In the genomic region with DNA sequence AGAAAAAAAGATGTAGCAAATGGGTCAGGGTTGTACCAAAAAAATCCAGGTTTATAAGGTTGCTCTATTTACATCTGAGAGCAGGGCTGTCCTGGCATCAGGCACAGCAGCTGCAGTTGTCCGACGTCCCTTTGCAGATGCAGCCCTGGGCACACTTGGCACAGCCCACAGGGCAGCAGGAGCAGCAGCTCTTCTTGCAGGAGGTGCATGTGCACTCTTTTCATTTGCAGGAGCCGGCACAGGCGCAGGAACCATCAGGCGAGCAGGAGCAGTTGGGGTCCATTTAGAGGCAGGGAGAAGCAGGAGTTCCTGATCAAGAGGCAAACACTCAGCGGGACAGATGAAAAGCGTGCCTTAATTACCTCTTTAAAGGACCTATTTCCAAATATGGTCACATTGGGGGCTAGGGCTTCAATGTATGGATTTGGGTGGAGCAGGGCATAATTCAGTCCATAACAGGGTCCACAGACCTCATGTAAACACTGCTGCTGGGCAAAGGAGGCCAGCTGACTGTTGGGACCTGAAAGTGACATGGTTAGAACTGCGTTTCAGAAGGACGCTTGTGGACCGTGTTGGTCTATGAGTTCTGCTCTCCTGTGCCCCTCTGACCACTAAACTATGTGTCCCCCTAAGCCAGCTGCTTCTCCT, we compare ENCODE assay signal across 29 cellular contexts. TPM values are rescaled to one million over a fixed set of nuclear protein-coding genes. Genes with fewer than 3 reads are reported as not detected.
A peak's percentile ranks its signal among the peaks of the same experiment; 100 is the strongest.
DNase-seq lines count a peak whose midpoint lies in the region; ATAC-seq, FAIRE-seq and TF ChIP-seq lines count a peak whose summit lies in the region.
"Had no signal": no experiment of that assay in that cellular context is flagged by ENCODE, and none has a peak within 500 bp of the region (broad histone marks: within the 10 kb centered on the region; RNA-seq: fewer than 3 reads in every experiment).

No MANE protein-coding gene starts in this region.

- DNase-seq in DMS 273 (lab: John Stamatoyannopoulos, UW; ENCODE audit: unreplicated experiment) (peak; percentile 25), DMS 273 treated with DMSO at 0.1 percent for 48 hours (lab: John Stamatoyannopoulos, UW) (no peak), NCI-H2227 treated with DMSO at 0.1 percent for 48 hours (lab: John Stamatoyannopoulos, UW) (peak; percentile 14), K562 (ENCODE audit: extremely low read depth in 1 of 4, low spot score in 3 of 4) (no peak), sciatic nerve (ENCODE audit: low spot score) (peak; percentile 44), NCI-H524 (lab: John Stamatoyannopoulos, UW) (no peak)
- DNase-seq in stimulated activated naive CD4-positive, alpha-beta T cell (lab: John Stamatoyannopoulos, UW) = no peak
- no peak for DNase-seq in activated CD4-positive, alpha-beta T cell treated with anti-CD3 and anti-CD28 coated beads for 1 hour
- DNase-seq: activated CD4-positive, CD25-positive, alpha-beta regulatory T cell treated with anti-CD3 and anti-CD28 coated beads, Interleukin-2, amount 50 U/mL, for 72 hours; activated CD8-positive, alpha-beta T cell treated with anti-CD3 and anti-CD28 coated beads, Interleukin-2, amount 10 ng/mL, durations not matched to agents 7 days and 5 days; activated naive CD8-positive, alpha-beta T cell treated with anti-CD3 and anti-CD28 coated beads for 36 hours; activated T-cell treated with anti-CD3 and anti-CD28 coated beads for 4 hours; HFFc6; hippocampal formation; left colon; NCI-H1048; NCI-H2029; NCI-H774; stimulated activated CD4-positive, alpha-beta T cell treated with anti-CD3 and anti-CD28 coated beads, Interleukin-4, amount 100 ng/mL, for 4 hours; T-cell had no signal

- no peak for TF ChIP-seq EP300 in K562 (IDR thresholded peaks at IDR 0.05; ENCODE audit: low read length)

- H3K9ac ChIP-seq in K562 (ENCODE audit: insufficient read depth in 1 of 2, low read depth in 2 of 2, low read length in 2 of 2) = 0 out of 4 replicates have a peak overlapping the region, but pooled peaks of 1 of the 2 experiments have one; percentile 5

- TF ChIP-seq CTCF in K562 (IDR thresholded peaks at IDR 0.05 in 2 of 3, conservative IDR thresholded peaks at IDR 0.05 in 1 of 3; ENCODE audit: insufficient read depth in 2 of 3, low read depth in 1 of 3, low read length in 3 of 3) = no peak

- in situ Hi-C loops in K562 (cut with MboI) = loop anchor here (5.0 kb wide), 1 partner anchor 159 kb away; no protein-coding TSS in a partner anchor

- no peak for TF ChIP-seq POLR2A in K562 (conservative IDR thresholded peaks at IDR 0.05)

- peaks cover 6% of the 10 kb centered on the region for H3K79me2 ChIP-seq in K562 (ENCODE audit: control insufficient read depth, insufficient read depth, low read length)

- H3K36me3 ChIP-seq in K562 (ENCODE audit: control insufficient read depth, insufficient read depth, low read length) = no peaks in the 10 kb centered on the region
- H3K36me3 ChIP-seq: right lobe of liver had no signal

- no peak overlapping the region for H3K4me2 ChIP-seq in K562 (ENCODE audit: insufficient read depth, low read length)

- no peak overlapping the region for H3K27ac ChIP-seq in K562 (ENCODE audit: extremely low read depth, low read depth, low read length)
- H3K27ac ChIP-seq: 22Rv1, ascending aorta, C4-2B, right lobe of liver had no signal

- POLR2A ChIA-PET in K562 (lab: Yijun Ruan, JAX) = interaction anchor here (0.7 to 1.4 kb wide), 4 partner anchors 10 to 123 kb away, joined by 3 to 6 read pairs (median 4); no protein-coding TSS in a partner anchor

- no peaks in the 10 kb centered on the region for H3K9me1 ChIP-seq in K562 (ENCODE audit: control insufficient read depth, insufficient read depth, low read length)

- H3K4me1 ChIP-seq in K562 (replicated peaks in 1 of 2; ENCODE audit: control insufficient read depth in 2 of 2, insufficient read depth in 2 of 2, low read length in 2 of 2) = peaks cover 21 to 30% of the 10 kb centered on the region in 2 experiments; a peak in 4 of 5 replicates

- H4K20me1 ChIP-seq in K562 (replicated peaks; ENCODE audit: control insufficient read depth, insufficient read depth, low read length) = no peaks in the 10 kb centered on the region

- no peak for TF ChIP-seq RAD21 in K562 (CRISPR knock-in tag; conservative IDR thresholded peaks at IDR 0.05 in 1 of 2, IDR thresholded peaks at IDR 0.05 in 1 of 2)

- no peak overlapping the region for H2AFZ ChIP-seq in K562 (ENCODE audit: low read depth, low read length)

- no TSS peak for BruUV-seq in K562 (replicated peaks; lab: Mats Ljungman, UMichigan)

- CTCF ChIA-PET in K562 (lab: Yijun Ruan, JAX; ENCODE audit: low intra/inter-chr PET ratio) = no interaction called here

- 83% methylated on average over 10 of the region's 10 CpGs for WGBS in K562 (ENCODE audit: insufficient coverage, low coverage, missing lambda C conversion rate)

- no peak for ATAC-seq in K562
- ATAC-seq in sciatic nerve = no peak
- ATAC-seq: activated CD8-positive, alpha-beta T cell treated with anti-CD3 and anti-CD28 coated beads, Interleukin-2, amount 10 ng/mL, durations not matched to agents 7 days and 5 days; left colon; right lobe of liver; stimulated activated memory B cell treated with anti-CD40 and anti-IgM and Interleukin-4, amounts not matched to agents 10 μg/mL and 1 μg/mL and 100 μg/mL, for 72 hours; T-cell had no signal

- no peaks in the 10 kb centered on the region for H3K9me3 ChIP-seq in K562 (replicated peaks; ENCODE audit: control insufficient read depth, insufficient read depth, low read depth, low read length)
- H3K9me3 ChIP-seq: ascending aorta, right lobe of liver had no signal

- H3K27me3 ChIP-seq in K562 (ENCODE audit: control insufficient read depth in 2 of 2, insufficient read depth in 2 of 2, low read length in 2 of 2) = no peaks in the 10 kb centered on the region
- H3K27me3 ChIP-seq: ascending aorta, right lobe of liver had no signal

- no peak overlapping the region for H3K4me3 ChIP-seq in K562
- H3K4me3 ChIP-seq: ascending aorta, right lobe of liver had no signal

- FAIRE-seq in K562 (lab: Jason Lieb, UNC) = no peak
- FAIRE-seq: endometrium, frontal cortex, TTC549, urothelium cell line had no signal

- intact Hi-C loops in K562 (cut with micrococcal nuclease) = no loop called here
- intact Hi-C loops in sciatic nerve (cut with DNase I) = no loop called here

TF ChIP-seq in K562, 482 proteins besides CTCF, POLR2A, EP300 and RAD21 (continues in another document):
- TF ChIP-seq ZNF561 (CRISPR knock-in tag; conservative IDR thresholded peaks at IDR 0.05) = no peak
- no peak for TF ChIP-seq CHD2 (IDR thresholded peaks at IDR 0.05; ENCODE audit: low read depth, low read length)
- TF ChIP-seq KDM5B (IDR thresholded peaks at IDR 0.05; ENCODE audit: insufficient replicate concordance, low read depth, low read length) = no peak
- TF ChIP-seq, protein P1, sequence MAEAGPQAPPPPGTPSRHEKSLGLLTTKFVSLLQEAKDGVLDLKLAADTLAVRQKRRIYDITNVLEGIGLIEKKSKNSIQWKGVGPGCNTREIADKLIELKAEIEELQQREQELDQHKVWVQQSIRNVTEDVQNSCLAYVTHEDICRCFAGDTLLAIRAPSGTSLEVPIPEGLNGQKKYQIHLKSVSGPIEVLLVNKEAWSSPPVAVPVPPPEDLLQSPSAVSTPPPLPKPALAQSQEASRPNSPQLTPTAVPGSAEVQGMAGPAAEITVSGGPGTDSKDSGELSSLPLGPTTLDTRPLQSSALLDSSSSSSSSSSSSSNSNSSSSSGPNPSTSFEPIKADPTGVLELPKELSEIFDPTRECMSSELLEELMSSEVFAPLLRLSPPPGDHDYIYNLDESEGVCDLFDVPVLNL (CRISPR knock-in tag; IDR thresholded peaks at IDR 0.05; ENCODE audit: low read depth) = no peak

RNA-seq across cellular contexts. Expression of a gene that starts 4.3 kb away (rescaled TPM):
- total RNA-seq in K562 (2011; cell fraction: chromatin; rRNA removed; ENCODE audit: low replicate concordance) = 6.0 and 32.3 TPM in 2 replicates
- total RNA-seq in K562 (2011; cell fraction: nucleolus; rRNA removed) = 25.7 and 37.9 TPM in 2 replicates
- 15.3 and 20.1 TPM in 2 replicates for total RNA-seq in K562 (2011; cell fraction: nucleoplasm; rRNA removed)
- total RNA-seq in K562 (2014; rRNA removed) = 19.9 and 27.8 TPM in 2 replicates
- total RNA-seq in K562 (2014; rRNA removed; fragmentation: Illumina TruSeq; extraction: Trizol) = 3.3 and 3.7 TPM in 2 replicates
- 8.0 and 8.3 TPM in 2 replicates for total RNA-seq in K562 (2015; rRNA removed; fragmentation: Illumina TruSeq; extraction: Trizol)
- 17.8 and 20.9 TPM in 2 replicates for total RNA-seq in K562 (2021)
- 10.9 and 15.9 TPM in 2 replicates for polyA plus RNA-seq in K562 (2011; rRNA removed)
- polyA plus RNA-seq in K562 (2011; cell fraction: cytosol; rRNA removed) = 14.2 and 28.7 TPM in 2 replicates
- 22.8 and 30.9 TPM in 2 replicates for polyA plus RNA-seq in K562 (2011; cell fraction: nucleus; rRNA removed)
- 16.0 and 21.8 TPM in 2 replicates for polyA plus RNA-seq in K562 (2012)
- 8.1 and 13.6 TPM in 2 replicates for polyA plus RNA-seq in K562 (2014; fragmentation: Illumina TruSeq; extraction: Trizol)
- polyA plus RNA-seq in K562 (2014; fragmentation: Nextera tagmentation; extraction: Ambion mirVana) = under 1 TPM; 0.17 to 0.32 TPM
- polyA plus RNA-seq in K562 (2014; rRNA removed) = 10.3 and 15.5 TPM in 2 replicates
- 11.8 and 19.8 TPM in 2 replicates for polyA minus RNA-seq in K562 (2011; rRNA and poly(A)+ RNA removed)
- 18.6 and 24.7 TPM in 2 replicates for polyA minus RNA-seq in K562 (2011; cell fraction: cytosol; rRNA and poly(A)+ RNA removed)
- 21.7 and 22.7 TPM in 2 replicates for polyA minus RNA-seq in K562 (2011; cell fraction: nucleus; rRNA and poly(A)+ RNA removed)
- 9.8 TPM for total RNA-seq in sciatic nerve
- total RNA-seq: ascending aorta had no signal

RNA-seq across cellular contexts. Expression of a gene that starts 28.8 kb away (rescaled TPM):
- total RNA-seq in K562 (2011; cell fraction: chromatin; rRNA removed; ENCODE audit: low replicate concordance) = 15.4 and 51.0 TPM in 2 replicates
- total RNA-seq in K562 (2011; cell fraction: nucleolus; rRNA removed) = 25.4 and 38.4 TPM in 2 replicates
- 20.2 and 22.1 TPM in 2 replicates for total RNA-seq in K562 (2011; cell fraction: nucleoplasm; rRNA removed)
- total RNA-seq in K562 (2014; rRNA removed) (6.3 and 7.0 TPM in 2 replicates), K562 (2014; rRNA removed; fragmentation: Illumina TruSeq; extraction: Trizol) (2.7 and 4.3 TPM in 2 replicates), K562 (2015; rRNA removed; fragmentation: Illumina TruSeq; extraction: Trizol) (5.2 and 6.0 TPM in 2 replicates), K562 (2021) (11.2 and 15.1 TPM in 2 replicates), sciatic nerve (4.6 TPM)
- polyA plus RNA-seq in K562 (2011; rRNA removed) (21.0 and 33.1 TPM in 2 replicates), K562 (2014; fragmentation: Illumina TruSeq; extraction: Trizol) (4.4 and 10.8 TPM in 2 replicates), K562 (2014; fragmentation: Nextera tagmentation; extraction: Ambion mirVana) (1 to 10 TPM in 1 of 2 experiments, under 1 TPM in 1; 0.73 to 1.1 TPM), K562 (2014; rRNA removed) (14.8 and 17.1 TPM in 2 replicates)
- polyA plus RNA-seq in K562 (2011; cell fraction: cytosol; rRNA removed) = 31.5 and 39.3 TPM in 2 replicates
- 84.8 and 93.8 TPM in 2 replicates for polyA plus RNA-seq in K562 (2011; cell fraction: nucleus; rRNA removed)
- 14.3 and 15.2 TPM in 2 replicates for polyA plus RNA-seq in K562 (2012)
- polyA minus RNA-seq in K562 (2011; rRNA and poly(A)+ RNA removed) = 7.3 and 9.1 TPM in 2 replicates
- 9.3 and 17.2 TPM in 2 replicates for polyA minus RNA-seq in K562 (2011; cell fraction: cytosol; rRNA and poly(A)+ RNA removed)
- polyA minus RNA-seq in K562 (2011; cell fraction: nucleus; rRNA and poly(A)+ RNA removed) = 17.2 and 21.5 TPM in 2 replicates

Comparison
In these comparisons a context has a peak if more than half of its experiments do, and no peak if none do; other contexts are left out.
1. DNase-seq: peak in DMS 273 (single experiment), NCI-H2227 treated with DMSO at 0.1 percent for 48 hours (single experiment) and sciatic nerve (single experiment); none in DMS 273 treated with DMSO at 0.1 percent for 48 hours (single experiment), K562 (0 of 4), NCI-H524 (0 of 2), stimulated activated naive CD4-positive, alpha-beta T cell (0 of 6) and activated CD4-positive, alpha-beta T cell treated with anti-CD3 and anti-CD28 coated beads for 1 hour (single experiment).